Comparison of ENCODE assay signal across 15 cellular contexts in the genomic region with DNA sequence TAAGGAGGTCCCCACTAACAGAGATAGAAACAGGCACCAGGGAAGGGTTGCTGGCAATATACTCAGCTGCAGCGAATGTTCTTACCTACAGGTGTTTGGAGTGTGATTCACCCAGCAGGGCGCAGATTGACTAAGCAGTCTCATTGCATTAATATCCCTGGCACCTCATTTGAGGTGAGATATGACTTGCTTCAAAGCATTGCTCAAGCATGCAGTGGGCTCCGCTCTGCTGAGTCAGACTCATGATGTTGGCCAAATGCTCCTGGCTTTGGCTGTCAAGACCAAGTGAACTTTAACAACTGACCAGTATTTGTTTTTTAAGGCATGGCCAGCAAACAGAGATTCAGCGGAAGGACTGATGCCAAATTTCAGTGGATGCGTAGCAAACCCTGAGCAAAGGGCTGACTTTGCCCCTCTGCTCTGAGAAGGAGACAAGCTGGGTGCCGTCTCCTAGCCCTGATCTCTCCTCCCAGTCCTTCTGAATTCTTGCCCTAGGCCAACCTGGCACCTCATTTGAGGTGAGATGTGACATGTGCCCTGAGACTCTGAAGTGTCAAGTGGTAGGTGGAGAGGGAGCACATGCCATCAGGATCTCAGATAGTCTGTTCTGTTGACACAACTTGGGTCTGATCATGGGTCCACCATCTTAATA.
DNase-seq lines count a peak whose midpoint lies in the region; ATAC-seq, FAIRE-seq and TF ChIP-seq lines count a peak whose summit lies in the region.
"Had no signal": no experiment of that assay in that cellular context is flagged by ENCODE, and none has a peak within 500 bp of the region (broad histone marks: within the 10 kb centered on the region; RNA-seq: fewer than 3 reads in every experiment).

No MANE protein-coding gene starts in this region.

- ATAC-seq in activated T-cell treated with anti-CD3 and anti-CD28 coated beads, Interleukin-2, amount 50 U/mL, for 72 hours (replicated peaks in 1 of 2), result peak; percentile 98 to 100
- ATAC-seq in psoas muscle (peak; percentile 71 to 99 (median 93)), GM19452 (IDR thresholded peaks at IDR 0.05; ENCODE audit: unreplicated experiment) (no peak)
- ATAC-seq: left lung, pancreas had no signal

- no peak overlapping the region for H3K4me3 Mint-ChIP-seq in activated T-cell treated with anti-CD3 and anti-CD28 coated beads, Interleukin-2, amount 50 U/mL, for 72 hours
- no peak overlapping the region for H3K4me3 Mint-ChIP-seq in activated T-cell treated with anti-CD3 and anti-CD28 coated beads, Interleukin-2, amount 50 U/mL, for 24 hours

- no peaks in the 10 kb centered on the region for H3K9me3 ChIP-seq in psoas muscle
- H3K9me3 ChIP-seq: BE2C, pancreas, uterus had no signal

- no peak for TF ChIP-seq CTCF in psoas muscle (IDR thresholded peaks at IDR 0.05)

- peaks cover 32% of the 10 kb centered on the region for H3K27me3 Mint-ChIP-seq in activated T-cell treated with anti-CD3 and anti-CD28 coated beads, Interleukin-2, amount 50 U/mL, for 72 hours (ENCODE audit: low read depth)
- peaks cover 61% of the 10 kb centered on the region for H3K27me3 Mint-ChIP-seq in activated T-cell treated with anti-CD3 and anti-CD28 coated beads, Interleukin-2, amount 50 U/mL, for 24 hours

- peak; percentile 48 to 54 for DNase-seq in activated T-cell treated with anti-CD3 and anti-CD28 coated beads, Interleukin-2, amount 50 U/mL, for 72 hours
- no peak for DNase-seq in activated T-cell treated with anti-CD3 and anti-CD28 coated beads, Interleukin-2, amount 50 U/mL, for 24 hours
- peak; percentile 74 for DNase-seq in HK-2 (ENCODE audit: unreplicated experiment)
- peak; percentile 93 for DNase-seq in astrocyte of the hippocampus (ENCODE audit: low read depth, low spot score)
- no peak for DNase-seq in psoas muscle
- no peak for DNase-seq in GM12891 (ENCODE audit: insufficient read length, low spot score)
- DNase-seq in posterior cingulate gyrus, result no peak
- DNase-seq: activated CD8-positive, alpha-beta memory T cell treated with anti-CD3 and anti-CD28 coated beads for 24 hours; BE2C; brain microvascular endothelial cell; left lung; uterus had no signal

- no peak overlapping the region for H3K27ac Mint-ChIP-seq in activated T-cell treated with anti-CD3 and anti-CD28 coated beads, Interleukin-2, amount 50 U/mL, for 72 hours
- H3K27ac Mint-ChIP-seq in activated T-cell treated with anti-CD3 and anti-CD28 coated beads, Interleukin-2, amount 50 U/mL, for 24 hours, result no peak overlapping the region

- H3K27me3 ChIP-seq in psoas muscle (ENCODE audit: insufficient read depth in 3 of 3, low read length in 2 of 3), result no peaks in the 10 kb centered on the region
- H3K27me3 ChIP-seq: brain microvascular endothelial cell, pancreas, uterus had no signal

- 68 to 88% (median 75%) methylated on average over 6 of the region's 6 CpGs for WGBS in psoas muscle, 3 donors

- no peaks in the 10 kb centered on the region for H3K36me3 ChIP-seq in psoas muscle (ENCODE audit: insufficient read depth in 1 of 2, low read depth in 1 of 2)
- H3K36me3 ChIP-seq: BE2C, brain microvascular endothelial cell, left lung, pancreas, uterus had no signal

- no peak overlapping the region for H3K27ac ChIP-seq in psoas muscle
- H3K27ac ChIP-seq: brain microvascular endothelial cell, left lung, pancreas, SK-N-MC, uterus had no signal

- no peaks in the 10 kb centered on the region for H3K4me1 ChIP-seq in psoas muscle
- H3K4me1 ChIP-seq: BE2C, left lung, pancreas, uterus had no signal

- H3K9me3 Mint-ChIP-seq in activated T-cell treated with anti-CD3 and anti-CD28 coated beads, Interleukin-2, amount 50 U/mL, for 72 hours, result no peaks in the 10 kb centered on the region
- H3K9me3 Mint-ChIP-seq in activated T-cell treated with anti-CD3 and anti-CD28 coated beads, Interleukin-2, amount 50 U/mL, for 24 hours, result peaks cover 14% of the 10 kb centered on the region

- peaks cover 7% of the 10 kb centered on the region for H3K4me1 Mint-ChIP-seq in activated T-cell treated with anti-CD3 and anti-CD28 coated beads, Interleukin-2, amount 50 U/mL, for 72 hours (ENCODE audit: low read depth)
- H3K4me1 Mint-ChIP-seq in activated T-cell treated with anti-CD3 and anti-CD28 coated beads, Interleukin-2, amount 50 U/mL, for 24 hours (ENCODE audit: low read depth), result no peaks in the 10 kb centered on the region

- intact Hi-C loops in psoas muscle (cut with DNase I) (no loop called here), posterior cingulate gyrus (cut with DNase I) (no loop called here)

- TF ChIP-seq POLR2A in GM12891 (IDR thresholded peaks at IDR 0.05; ENCODE audit: low read depth, low read length), result no peak

- no peak for FAIRE-seq in GM12891 (lab: Jason Lieb, UNC)
- FAIRE-seq: pancreas had no signal

- H3K36me3 Mint-ChIP-seq in activated T-cell treated with anti-CD3 and anti-CD28 coated beads, Interleukin-2, amount 50 U/mL, for 72 hours (ENCODE audit: insufficient read depth in 2 of 2), result no peaks in the 10 kb centered on the region
- H3K36me3 Mint-ChIP-seq in activated T-cell treated with anti-CD3 and anti-CD28 coated beads, Interleukin-2, amount 50 U/mL, for 24 hours (ENCODE audit: low read depth), result no peaks in the 10 kb centered on the region

- H3K4me3 ChIP-seq in psoas muscle, result no peak overlapping the region
- H3K4me3 ChIP-seq: left lung, pancreas, SK-N-MC, uterus had no signal

TF ChIP-seq in GM12891, 5 proteins besides CTCF, POLR2A, EP300 and RAD21:
- TF ChIP-seq TAF1 (IDR thresholded peaks at IDR 0.05; ENCODE audit: low read depth, low read length) (no peak), PAX5 (IDR thresholded peaks at IDR 0.05; ENCODE audit: insufficient read depth, low read length, severe bottlenecking) (no peak), POU2F2 (IDR thresholded peaks at IDR 0.05; ENCODE audit: low read depth, low read length) (no peak), POLR2AphosphoS5 (IDR thresholded peaks at IDR 0.05; ENCODE audit: low read depth, low read length) (no peak), SPI1 (IDR thresholded peaks at IDR 0.05; ENCODE audit: low read depth, low read length) (no peak)
TF ChIP-seq in GM12891: peak in this region for 0.

Comparison
In these comparisons a context has a peak if more than half of its experiments do, and no peak if none do; other contexts are left out.
1. DNase-seq: peak in activated T-cell treated with anti-CD3 and anti-CD28 coated beads, Interleukin-2, amount 50 U/mL, for 72 hours (2 of 2), HK-2 (single experiment) and astrocyte of the hippocampus (single experiment); none in activated T-cell treated with anti-CD3 and anti-CD28 coated beads, Interleukin-2, amount 50 U/mL, for 24 hours (single experiment), psoas muscle (0 of 2), GM12891 (single experiment) and posterior cingulate gyrus (0 of 10).